8 cellular contexts compared by ENCODE assay signal in genomic region chr1:227947425-227947677, GRCh38. TPM values are rescaled to one million over a fixed set of nuclear protein-coding genes. Genes with fewer than 3 reads are reported as not detected.
A peak's percentile ranks its signal among the peaks of the same experiment; 100 is the strongest.
DNase-seq lines count a peak whose midpoint lies in the region; ATAC-seq and TF ChIP-seq lines count a peak whose summit lies in the region.

No MANE protein-coding gene starts in this region.

- no peak for ATAC-seq in GM21515 (IDR thresholded peaks at IDR 0.05; ENCODE audit: unreplicated experiment)
- ATAC-seq in GM21526 (IDR thresholded peaks at IDR 0.05; ENCODE audit: low FRiP score, unreplicated experiment) = no peak

- TF ChIP-seq CTCF in GM10266 (IDR thresholded peaks at IDR 0.05; ENCODE audit: control insufficient read depth, insufficient read depth, low read depth, missing control alignments) = no peak
- no peak for TF ChIP-seq CTCF in VCaP (conservative IDR thresholded peaks at IDR 0.05)
- TF ChIP-seq CTCF in fibroblast of villous mesenchyme (IDR thresholded peaks at IDR 0.05; ENCODE audit: insufficient read depth, low read depth, low read length) = no peak

- H3K27ac ChIP-seq in VCaP = peak overlapping the region; percentile 30

- peak; percentile 55 for DNase-seq in GM10266 (ENCODE audit: extremely low spot score)
- DNase-seq in fibroblast of villous mesenchyme (ENCODE audit: low read depth) = no peak
- DNase-seq in retina = peak; percentile 74
- no peak for DNase-seq in COLO829 (ENCODE audit: low spot score)
- DNase-seq in NCI-H82 treated with DMSO at 0.1 percent for 48 hours (lab: John Stamatoyannopoulos, UW; ENCODE audit: unreplicated experiment) = no peak

- peak overlapping the region; percentile 59 for H3K4me3 ChIP-seq in fibroblast of villous mesenchyme (ENCODE audit: low read depth, low read length)

RNA-seq across cellular contexts. Expression of gene WNT9A, which starts 0.4 kb away (rescaled TPM):
- under 0.01 and 0.32 TPM in 2 replicates for total RNA-seq in fibroblast of villous mesenchyme

RNA-seq across cellular contexts. Expression of gene WNT3A, which starts 59.4 kb away (rescaled TPM):
- not detected in 2 replicates for total RNA-seq in fibroblast of villous mesenchyme

Comparison
In these comparisons a context has a peak if more than half of its experiments do, and no peak if none do; other contexts are left out.
1. DNase-seq: peak in GM10266 (single experiment) and retina (single experiment); none in fibroblast of villous mesenchyme (single experiment), COLO829 (single experiment) and NCI-H82 treated with DMSO at 0.1 percent for 48 hours (single experiment).